ENCODE assay signal across 15 cellular contexts in genomic region chr16:87369796-87370719, GRCh38. TPM values are rescaled to one million over a fixed set of nuclear protein-coding genes. Genes with fewer than 3 reads are reported as not detected.
DNase-seq lines count a peak whose midpoint lies in the region; ATAC-seq, FAIRE-seq and TF ChIP-seq lines count a peak whose summit lies in the region.
"Had no signal": no experiment of that assay in that cellular context is flagged by ENCODE, and none has a peak within 500 bp of the region (broad histone marks: within the 10 kb centered on the region; RNA-seq: fewer than 3 reads in every experiment).

No MANE protein-coding gene starts in this region.

- H3K9ac ChIP-seq in GM12878 (ENCODE audit: control insufficient read depth, insufficient read depth, low read length) (no peak overlapping the region), stomach smooth muscle (ENCODE audit: low read length in 2 of 2) (peak overlapping the region in 1 of 2 donors; percentile 29)

- CTCF ChIA-PET in GM12878 (lab: Yijun Ruan, JAX): no interaction called here

- H3K4me2 ChIP-seq in GM12878 (ENCODE audit: control insufficient read depth, insufficient read depth): no peak overlapping the region

- SMC1A ChIA-PET in GM12878 (lab: Charles Lee; ENCODE audit: uncharacterized antibody, unreplicated experiment): interaction anchor here (0.9 to 1.5 kb wide), 2 partner anchors 18 to 70 kb away, joined by 3 to 4 read pairs; no protein-coding TSS in a partner anchor

- 87% methylated on average over 16 of the region's 16 CpGs for WGBS in GM12878 (ENCODE audit: insufficient coverage, insufficient replicate concordance, low lambda C conversion rate, missing lambda C conversion rate)
- whole genome bisulfite sequencing in small intestine, 3 donors: 78 to 83% (median 81%) methylated on average over 16 of the region's 16 CpGs

- 0 out of 2 replicates have a peak, but pooled peaks cover 3% of the 10 kb centered on the region for H3K4me1 ChIP-seq in GM12878 (ENCODE audit: control insufficient read depth, insufficient read depth, low read length)
- H3K4me1 ChIP-seq in left lung: peaks cover 0 to 11% of the 10 kb centered on the region in 2 donors
- H3K4me1 ChIP-seq in stomach smooth muscle (ENCODE audit: control insufficient read depth, insufficient read depth, low read length): peaks cover 56% of the 10 kb centered on the region
- peaks cover 0 to 4% of the 10 kb centered on the region in 2 donors for H3K4me1 ChIP-seq in small intestine (ENCODE audit: control insufficient read depth in 2 of 2, insufficient read depth in 1 of 2, low read depth in 1 of 2, low read length in 1 of 2)

- POLR2A ChIA-PET in GM12878 (lab: Charles Lee): interaction anchor here (1.0 kb wide), 1 partner anchor 13 kb away, joined by 3 read pairs; the partner anchor contains the start of gene FBXO31

- intact Hi-C loops in GM12878 (cut with micrococcal nuclease; ENCODE audit: unreplicated experiment) (no loop called here), left lung (cut with DNase I) (no loop called here)

- TF ChIP-seq EP300 in GM12878 (IDR thresholded peaks at IDR 0.05; ENCODE audit: borderline replicate concordance in 1 of 2, control insufficient read depth in 1 of 2, low read depth in 2 of 2, low read length in 2 of 2): no peak

- in situ Hi-C loops in GM12878 (cut with MboI): no loop called here

- RAD21 ChIA-PET in GM12878 (lab: Charles Lee; ENCODE audit: unreplicated experiment): no interaction called here

- TF ChIP-seq POLR2A in GM12878 (IDR thresholded peaks at IDR 0.05; ENCODE audit: low read depth, low read length): 0 out of 2 replicates have a peak, but pooled peaks have one; percentile 14

- TF ChIP-seq CTCF in GM12878 (IDR thresholded peaks at IDR 0.05 in 2 of 3, conservative IDR thresholded peaks at IDR 0.05 in 1 of 3; ENCODE audit: control insufficient read depth in 2 of 3, extremely low read depth in 1 of 3, insufficient read depth in 1 of 3, low read depth in 3 of 3, low read length in 3 of 3) (no peak), left lung (IDR thresholded peaks at IDR 0.05) (no peak)

- peaks cover 25% of the 10 kb centered on the region for H3K79me2 ChIP-seq in GM12878 (ENCODE audit: control insufficient read depth, insufficient read depth, low read length)

- no peak for FAIRE-seq in GM12878 (lab: Jason Lieb, UNC)
- no peak for FAIRE-seq in small intestine (lab: Jason Lieb, UNC)
- FAIRE-seq: A204.1 had no signal

- H4K20me1 ChIP-seq in GM12878 (ENCODE audit: control insufficient read depth, insufficient read depth): no peaks in the 10 kb centered on the region

- no peak overlapping the region for H3K27ac ChIP-seq in GM12878 (ENCODE audit: control insufficient read depth, insufficient read depth)
- H3K27ac ChIP-seq in left lung: no peak overlapping the region
- H3K27ac ChIP-seq in stomach smooth muscle (ENCODE audit: low read length): peak overlapping the region; percentile 75
- no peak overlapping the region for H3K27ac ChIP-seq in small intestine (ENCODE audit: low read depth in 1 of 2, low read length in 1 of 2)

- no peaks in the 10 kb centered on the region for H3K27me3 ChIP-seq in GM12878 (replicated peaks in 1 of 2; ENCODE audit: control insufficient read depth in 2 of 2, insufficient read depth in 2 of 2, low read length in 1 of 2)
- no peaks in the 10 kb centered on the region for H3K27me3 ChIP-seq in left lung
- no peaks in the 10 kb centered on the region for H3K27me3 ChIP-seq in stomach smooth muscle (ENCODE audit: control insufficient read depth in 1 of 2, insufficient read depth in 2 of 2, low read length in 2 of 2)
- no peaks in the 10 kb centered on the region for H3K27me3 ChIP-seq in small intestine (ENCODE audit: control insufficient read depth in 2 of 2, insufficient read depth in 2 of 2, low read length in 2 of 2)

- no peak overlapping the region for H3K4me3 ChIP-seq in GM12878
- H3K4me3 ChIP-seq in left lung: no peak overlapping the region
- no peak overlapping the region for H3K4me3 ChIP-seq in stomach smooth muscle (ENCODE audit: low read length in 2 of 2)
- H3K4me3 ChIP-seq in small intestine (ENCODE audit: low read depth in 1 of 2, low read length in 2 of 2): no peak overlapping the region

- H3K9me3 ChIP-seq in GM12878 (replicated peaks; ENCODE audit: control insufficient read depth, insufficient read depth, low read length): no peaks in the 10 kb centered on the region
- H3K9me3 ChIP-seq in left lung: no peaks in the 10 kb centered on the region
- no peaks in the 10 kb centered on the region for H3K9me3 ChIP-seq in stomach smooth muscle (ENCODE audit: control insufficient read depth in 2 of 2, low read length in 2 of 2)
- H3K9me3 ChIP-seq in small intestine (ENCODE audit: control insufficient read depth, low read depth): no peaks in the 10 kb centered on the region

- TF ChIP-seq RAD21 in GM12878 (IDR thresholded peaks at IDR 0.05; ENCODE audit: insufficient read depth, low read depth, low read length): no peak

- no peak for ATAC-seq in GM12878
- peak; percentile 31 for ATAC-seq in left lung
- ATAC-seq: sciatic nerve had no signal

- DNase-seq in NCI-H2107 treated with DMSO at 0.1 percent for 48 hours (lab: John Stamatoyannopoulos, UW; ENCODE audit: unreplicated experiment) (peak; percentile 28), NCI-H2107 (lab: John Stamatoyannopoulos, UW) (no peak), GM12878 (ENCODE audit: low read depth, low spot score) (no peak), left lung (peak in 1 of 2 donors; percentile 67), T-helper 9 cell (no peak), NCI-H2227 treated with DMSO at 0.1 percent for 48 hours (lab: John Stamatoyannopoulos, UW) (no peak), small intestine (no peak)
- DNase-seq: activated B cell treated with CpG ODN at 0.5 μM for 24 hours; DMS79 treated with DMSO at 0.1 percent for 48 hours; effector memory CD4-positive, alpha-beta T cell; islet precursor cell; NCI-H1105 treated with DMSO at 0.1 percent for 48 hours had no signal

- no TSS peak for BruUV-seq in GM12878 (replicated peaks; lab: Mats Ljungman, UMichigan)

- no peak overlapping the region for H2AFZ ChIP-seq in GM12878 (ENCODE audit: control insufficient read depth, low read depth, low read length)

- H3K36me3 ChIP-seq in GM12878 (ENCODE audit: control insufficient read depth in 2 of 2, insufficient read depth in 2 of 2, low read length in 1 of 2) (no peaks in the 10 kb centered on the region; a peak in 2 of 4 replicates), left lung (peaks cover 0 to 6% of the 10 kb centered on the region in 2 donors), stomach smooth muscle (ENCODE audit: control insufficient read depth in 2 of 2, insufficient read depth in 2 of 2, low read length in 2 of 2) (peaks cover 0 to 2% of the 10 kb centered on the region in 2 donors), small intestine (ENCODE audit: control insufficient read depth in 2 of 2, insufficient read depth in 2 of 2, low read length in 2 of 2) (no peaks in the 10 kb centered on the region)

RNA-seq across cellular contexts. Expression of gene FBXO31, which starts 13.5 kb away (rescaled TPM):
- 24.8 and 40.0 TPM in 2 replicates for total RNA-seq in GM12878 (2013; cell fraction: nucleolus; rRNA removed)
- 13.9 and 14.6 TPM in 2 replicates for total RNA-seq in GM12878 (2014; rRNA removed)
- 7.4 and 8.4 TPM in 2 replicates for total RNA-seq in GM12878 (2014; rRNA removed; fragmentation: Illumina TruSeq; extraction: Trizol)
- 29.2 and 33.1 TPM in 2 replicates for total RNA-seq in GM12878 (2021)
- polyA plus RNA-seq in GM12878 (2011; ENCODE audit: low read depth): 8.6 TPM
- polyA plus RNA-seq in GM12878 (2011; rRNA removed): 9.3 and 14.8 TPM in 2 replicates
- polyA plus RNA-seq in GM12878 (2011; cell fraction: cytosol; rRNA removed): 11.5 and 13.6 TPM in 2 replicates
- 42.5 and 42.8 TPM in 2 replicates for polyA plus RNA-seq in GM12878 (2011; cell fraction: nucleus; rRNA removed)
- 18.2 and 20.2 TPM in 2 replicates for polyA plus RNA-seq in GM12878 (2012)
- 3.6 and 8.6 TPM in 2 replicates for polyA plus RNA-seq in GM12878 (2014; fragmentation: Illumina TruSeq; extraction: Trizol)
- under 1 TPM; 0.19 to 0.97 TPM for polyA plus RNA-seq in GM12878 (2014; fragmentation: Nextera tagmentation; extraction: Ambion mirVana)
- polyA plus RNA-seq in GM12878 (2014; rRNA removed): 15.8 and 22.6 TPM in 2 replicates
- 10 to 100 TPM in 1 of 2 experiments, 1 to 10 TPM in 1; 10.0 to 10.7 TPM for polyA plus RNA-seq in GM12878 (2016; fragmentation: Nextera tagmentation; extraction: Ambion mirVana)
- polyA minus RNA-seq in GM12878 (2011; rRNA and poly(A)+ RNA removed): 15.2 and 22.1 TPM in 2 replicates
- polyA minus RNA-seq in GM12878 (2011; cell fraction: cytosol; rRNA and poly(A)+ RNA removed): 4.8 and 7.2 TPM in 2 replicates
- polyA minus RNA-seq in GM12878 (2011; cell fraction: nucleus; rRNA and poly(A)+ RNA removed): 15.7 and 23.9 TPM in 2 replicates
- 10 to 100 TPM; 21.0 to 21.9 TPM for total RNA-seq in left lung
- 10 to 100 TPM; 25.1 to 38.7 (median 33.7) TPM for polyA plus RNA-seq in small intestine

RNA-seq across cellular contexts. Expression of gene MAP1LC3B, which starts 22.1 kb away (rescaled TPM):
- 16.7 and 17.8 TPM in 2 replicates for total RNA-seq in GM12878 (2013; cell fraction: nucleolus; rRNA removed)
- total RNA-seq in GM12878 (2014; rRNA removed): 7.4 and 8.1 TPM in 2 replicates
- total RNA-seq in GM12878 (2014; rRNA removed; fragmentation: Illumina TruSeq; extraction: Trizol): 6.1 and 7.2 TPM in 2 replicates
- 21.4 and 21.5 TPM in 2 replicates for total RNA-seq in GM12878 (2021)
- polyA plus RNA-seq in GM12878 (2011; ENCODE audit: low read depth): 24.7 TPM
- 15.5 and 16.9 TPM in 2 replicates for polyA plus RNA-seq in GM12878 (2011; rRNA removed)
- 8.0 and 13.2 TPM in 2 replicates for polyA plus RNA-seq in GM12878 (2011; cell fraction: cytosol; rRNA removed)
- 7.3 and 8.1 TPM in 2 replicates for polyA plus RNA-seq in GM12878 (2011; cell fraction: nucleus; rRNA removed)
- 31.9 and 34.0 TPM in 2 replicates for polyA plus RNA-seq in GM12878 (2012)
- polyA plus RNA-seq in GM12878 (2014; fragmentation: Illumina TruSeq; extraction: Trizol): 22.0 and 27.1 TPM in 2 replicates
- 10 to 100 TPM in 1 of 2 experiments, 1 to 10 TPM in 1; 9.1 to 11.9 TPM for polyA plus RNA-seq in GM12878 (2014; fragmentation: Nextera tagmentation; extraction: Ambion mirVana)
- polyA plus RNA-seq in GM12878 (2014; rRNA removed): 9.4 and 10.3 TPM in 2 replicates
- 10 to 100 TPM; 42.7 to 42.8 TPM for polyA plus RNA-seq in GM12878 (2016; fragmentation: Nextera tagmentation; extraction: Ambion mirVana)
- polyA minus RNA-seq in GM12878 (2011; rRNA and poly(A)+ RNA removed): 7.8 and 9.0 TPM in 2 replicates
- 4.1 and 8.4 TPM in 2 replicates for polyA minus RNA-seq in GM12878 (2011; cell fraction: cytosol; rRNA and poly(A)+ RNA removed)
- polyA minus RNA-seq in GM12878 (2011; cell fraction: nucleus; rRNA and poly(A)+ RNA removed): 4.4 and 5.6 TPM in 2 replicates
- total RNA-seq in left lung: 10 to 100 TPM; 68.2 to 75.9 TPM
- polyA plus RNA-seq in small intestine: 10 to 100 TPM; 35.1 to 61.1 (median 55.0) TPM

RNA-seq across cellular contexts. Expression of gene C16orf95, which starts 52.9 kb away (rescaled TPM):
- 8.1 and 8.3 TPM in 2 replicates for total RNA-seq in GM12878 (2013; cell fraction: nucleolus; rRNA removed)
- total RNA-seq in GM12878 (2014; rRNA removed): 4.7 and 7.2 TPM in 2 replicates
- 3.4 TPM in 2 replicates for total RNA-seq in GM12878 (2014; rRNA removed; fragmentation: Illumina TruSeq; extraction: Trizol)
- total RNA-seq in GM12878 (2021): 10.5 and 11.7 TPM in 2 replicates
- polyA plus RNA-seq in GM12878 (2011; ENCODE audit: low read depth): 3.7 TPM
- 1.8 and 4.8 TPM in 2 replicates for polyA plus RNA-seq in GM12878 (2011; rRNA removed)
- 6.5 and 8.2 TPM in 2 replicates for polyA plus RNA-seq in GM12878 (2011; cell fraction: cytosol; rRNA removed)
- 6.8 and 10.2 TPM in 2 replicates for polyA plus RNA-seq in GM12878 (2011; cell fraction: nucleus; rRNA removed)
- 7.1 and 7.5 TPM in 2 replicates for polyA plus RNA-seq in GM12878 (2012)
- 1.0 and 1.5 TPM in 2 replicates for polyA plus RNA-seq in GM12878 (2014; fragmentation: Illumina TruSeq; extraction: Trizol)
- polyA plus RNA-seq in GM12878 (2014; fragmentation: Nextera tagmentation; extraction: Ambion mirVana): 1 to 10 TPM in 1 of 2 experiments, under 1 TPM in 1; 0.90 to 4.8 TPM
- polyA plus RNA-seq in GM12878 (2014; rRNA removed): 6.2 and 8.1 TPM in 2 replicates
- 10 to 100 TPM; 19.5 to 22.7 TPM for polyA plus RNA-seq in GM12878 (2016; fragmentation: Nextera tagmentation; extraction: Ambion mirVana)
- 2.7 and 3.4 TPM in 2 replicates for polyA minus RNA-seq in GM12878 (2011; rRNA and poly(A)+ RNA removed)
- polyA minus RNA-seq in GM12878 (2011; cell fraction: cytosol; rRNA and poly(A)+ RNA removed): not detected in 2 replicates
- polyA minus RNA-seq in GM12878 (2011; cell fraction: nucleus; rRNA and poly(A)+ RNA removed): 4.1 and 4.9 TPM in 2 replicates
- 1 to 10 TPM; 2.3 to 6.7 TPM for total RNA-seq in left lung
- polyA plus RNA-seq in small intestine: 1 to 10 TPM; 2.2 to 4.8 (median 4.2) TPM
